9 cellular contexts compared by ENCODE assay signal in the genomic region with DNA sequence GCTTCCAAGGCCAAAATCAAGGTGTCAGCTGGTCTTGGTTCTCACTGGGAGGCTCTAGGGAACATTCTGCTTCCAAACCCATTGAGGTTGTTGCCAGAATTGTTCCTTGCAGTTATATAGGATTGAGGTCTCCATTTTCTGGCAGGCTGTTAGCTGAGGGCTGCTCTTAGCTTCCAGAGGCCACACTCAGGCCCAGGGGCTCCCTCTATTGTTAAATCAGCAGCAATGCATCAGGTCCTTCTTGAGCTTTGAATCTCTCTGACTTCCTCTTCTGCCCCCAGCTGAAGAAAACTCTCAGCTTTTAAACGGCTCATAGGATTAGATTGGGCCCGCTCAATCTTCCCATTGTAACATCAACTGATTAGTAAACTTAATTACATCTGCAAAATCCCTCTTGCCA. TPM values are rescaled to one million over a fixed set of nuclear protein-coding genes. Genes with fewer than 3 reads are reported as not detected.
DNase-seq lines count a peak whose midpoint lies in the region; ATAC-seq and TF ChIP-seq lines count a peak whose summit lies in the region.
"Had no signal": no experiment of that assay in that cellular context is flagged by ENCODE, and none has a peak within 500 bp of the region (broad histone marks: within the 10 kb centered on the region; RNA-seq: fewer than 3 reads in every experiment).

No MANE protein-coding gene starts in this region.

- no peak overlapping the region for H3K9ac ChIP-seq in Karpas-422 (ENCODE audit: low read length)

- peak; percentile 19 for DNase-seq in Caki2 (ENCODE audit: low read depth)
- peak; percentile 36 for DNase-seq in GM19238 (ENCODE audit: insufficient read length, low spot score)
- DNase-seq in Karpas-422, result peak; percentile 78
- peak; percentile 17 to 48 for DNase-seq in SJCRH30
- DNase-seq in brain microvascular endothelial cell, result peak; percentile 49
- peak; percentile 36 for DNase-seq in lung (ENCODE audit: low spot score)

- H3K36me3 ChIP-seq in Karpas-422 (ENCODE audit: insufficient read depth, low read length), result no peaks in the 10 kb centered on the region
- no peaks in the 10 kb centered on the region for H3K36me3 ChIP-seq in SJCRH30
- no peaks in the 10 kb centered on the region for H3K36me3 ChIP-seq in brain microvascular endothelial cell (replicated peaks)
- H3K36me3 ChIP-seq in lung (ENCODE audit: control insufficient read depth in 2 of 2, insufficient read depth in 2 of 2, low read length in 2 of 2), result no peaks in the 10 kb centered on the region

- H4K20me1 ChIP-seq in Karpas-422 (ENCODE audit: insufficient read depth, low read depth, low read length), result no peaks in the 10 kb centered on the region

- TF ChIP-seq CTCF in brain microvascular endothelial cell (IDR thresholded peaks at IDR 0.05; ENCODE audit: low read depth, low read length, missing control alignments), result peak; percentile 87
- peak; percentile 19 for TF ChIP-seq CTCF in lung (IDR thresholded peaks at IDR 0.05; ENCODE audit: control extremely low read depth, extremely low read depth)

- no peaks in the 10 kb centered on the region for H3K27me3 ChIP-seq in Karpas-422 (ENCODE audit: low read length)
- H3K27me3 ChIP-seq in SJCRH30, result no peaks in the 10 kb centered on the region
- peaks cover 3% of the 10 kb centered on the region for H3K27me3 ChIP-seq in brain microvascular endothelial cell (replicated peaks)
- no peaks in the 10 kb centered on the region for H3K27me3 ChIP-seq in lung (ENCODE audit: control insufficient read depth, insufficient read depth)

- in situ Hi-C loops in Caki2 (cut with HindIII; ENCODE audit: low pct_unique_long_range_greater_than_20kb, low sequenced_read_pairs), result no loop called here
- in situ Hi-C loops in brain microvascular endothelial cell (cut with HindIII; ENCODE audit: low pct_ligation_motif_present, low sequenced_read_pairs), result no loop called here

- no peaks in the 10 kb centered on the region for H3K9me3 ChIP-seq in Karpas-422 (ENCODE audit: low read length)
- H3K9me3 ChIP-seq in SJCRH30 (replicated peaks), result no peaks in the 10 kb centered on the region
- H3K9me3 ChIP-seq in lung (ENCODE audit: control insufficient read depth in 2 of 2, insufficient read depth in 1 of 2, low read length in 1 of 2), result no peaks in the 10 kb centered on the region

- H3K4me3 ChIP-seq in Karpas-422 (ENCODE audit: low read length) (no peak overlapping the region), SJCRH30 (no peak overlapping the region), brain microvascular endothelial cell (ENCODE audit: low read depth, low read length) (no peak overlapping the region), lung (no peak overlapping the region)

- no peak overlapping the region for H2AFZ ChIP-seq in Karpas-422 (ENCODE audit: low read length)

- H3K79me2 ChIP-seq in Karpas-422 (ENCODE audit: low read length), result no peaks in the 10 kb centered on the region

- H3K4me1 ChIP-seq in Karpas-422 (ENCODE audit: low read length) (no peaks in the 10 kb centered on the region), SJCRH30 (no peaks in the 10 kb centered on the region), lung (ENCODE audit: control insufficient read depth in 2 of 2, insufficient read depth in 2 of 2, low read length in 2 of 2) (no peaks in the 10 kb centered on the region)

- H3K4me2 ChIP-seq in Karpas-422 (ENCODE audit: low read depth, low read length, poor library complexity, severe bottlenecking), result no peak overlapping the region

- 22 to 34% methylated on average over 2 of the region's 2 CpGs for WGBS in lung, 2 donors

- no peak overlapping the region for H3K27ac ChIP-seq in Karpas-422 (ENCODE audit: low read length)
- H3K27ac ChIP-seq in SJCRH30, result no peak overlapping the region
- no peak overlapping the region for H3K27ac ChIP-seq in brain microvascular endothelial cell
- H3K27ac ChIP-seq in lung (ENCODE audit: low read depth in 1 of 2, low read length in 1 of 2), result no peak overlapping the region

- H3K9me2 ChIP-seq in Karpas-422 (replicated peaks; ENCODE audit: insufficient read depth, low read length), result no peaks in the 10 kb centered on the region

- peak; percentile 62 for ATAC-seq in lung (ENCODE audit: insufficient read depth, low FRiP score)
- no peak for ATAC-seq in GM19455 (IDR thresholded peaks at IDR 0.05; ENCODE audit: unreplicated experiment)
- ATAC-seq in HG02759 (IDR thresholded peaks at IDR 0.05; ENCODE audit: unreplicated experiment), result no peak

RNA-seq across cellular contexts. Expression of gene BSX, which starts 39.3 kb away (rescaled TPM):
- not detected in 2 replicates for total RNA-seq in Caki2 (2014; rRNA removed; shearing (Covaris generic); ENCODE audit: low replicate concordance)
- not detected in 2 replicates for total RNA-seq in Karpas-422 (2014; rRNA removed; shearing (Covaris generic); ENCODE audit: low replicate concordance)
- total RNA-seq in SJCRH30 (2014; rRNA removed; shearing (Covaris generic)), result not detected in 2 replicates
- not detected for total RNA-seq in lung
- not detected for polyA plus RNA-seq in lung
- total RNA-seq: T-helper 2 cell treated with Interferon-gamma antibody and Interleukin-4, amounts not matched to agents 100 ng/mL and 5 ng/mL, for 36 hours had no signal

RNA-seq across cellular contexts. Expression of gene HSPA8, which starts 41.0 kb away (rescaled TPM):
- 1,733 and 2,309 TPM in 2 replicates for total RNA-seq in Caki2 (2014; rRNA removed; shearing (Covaris generic); ENCODE audit: low replicate concordance)
- 1,464 and 1,725 TPM in 2 replicates for total RNA-seq in Karpas-422 (2014; rRNA removed; shearing (Covaris generic); ENCODE audit: low replicate concordance)
- total RNA-seq in SJCRH30 (2014; rRNA removed; shearing (Covaris generic)), result 2,768 and 2,819 TPM in 2 replicates
- 1,000 to 10,000 TPM in 1 of 2 donors, 100 to 1,000 TPM in 1; 856 to 1,138 TPM for total RNA-seq in lung
- polyA plus RNA-seq in lung, result 100 to 1,000 TPM in 1 of 2 donors, 10 to 100 TPM in 1; 90.9 to 928 TPM

Comparison
In these comparisons a context has a peak if more than half of its experiments do, and no peak if none do; other contexts are left out.
1. DNase-seq: peak in every context shown above with its lines; median percentile 78 in Karpas-422; 49 in brain microvascular endothelial cell; 36 in GM19238; 36 in lung; 32 in SJCRH30; 19 in Caki2.